1 cellular context compared by ENCODE assay signal in genomic region chr10:60704480-60704879, GRCh38.
TF ChIP-seq lines count a peak whose summit lies in the region.

No MANE protein-coding gene starts in this region.

TF ChIP-seq in HEK293, 187 proteins besides CTCF, POLR2A, EP300 and RAD21 (continued from another document):
- peak; percentile 80 for TF ChIP-seq BCL6B (tag by site-specific recombination; IDR thresholded peaks at IDR 0.05)
